Comparison of ENCODE assay signal across 8 cellular contexts in genomic region chr2:232292395-232293154, GRCh38.
DNase-seq lines count a peak whose midpoint lies in the region; ATAC-seq and TF ChIP-seq lines count a peak whose summit lies in the region.

No MANE protein-coding gene starts in this region.

- H3K4me3 ChIP-seq in fibroblast of pulmonary artery (replicated peaks; ENCODE audit: low read depth, low read length) (no peak overlapping the region), osteoblast (ENCODE audit: insufficient read depth, low read length) (no peak overlapping the region), prostate gland (no peak overlapping the region)

- no peak overlapping the region for H3K27ac ChIP-seq in osteoblast (ENCODE audit: low read depth, low read length)
- no peak overlapping the region for H3K27ac ChIP-seq in prostate gland

- TF ChIP-seq CTCF in fibroblast of pulmonary artery (IDR thresholded peaks at IDR 0.05; ENCODE audit: low read length, missing control alignments) = peak; percentile 89
- peak; percentile 85 for TF ChIP-seq CTCF in osteoblast (IDR thresholded peaks at IDR 0.05; ENCODE audit: extremely low read depth, low read depth, low read length)
- peak in 2 of 4 experiments; percentile 17 to 44 for TF ChIP-seq CTCF in prostate gland (IDR thresholded peaks at IDR 0.05)

- H3K27me3 ChIP-seq in osteoblast (ENCODE audit: insufficient read depth, low read length) (no peaks in the 10 kb centered on the region), prostate gland (replicated peaks; ENCODE audit: insufficient read depth) (no peaks in the 10 kb centered on the region)

- intact Hi-C loops in prostate gland (cut with DNase I) = no loop called here

- H3K4me1 ChIP-seq in osteoblast (ENCODE audit: insufficient read depth, low read length) = no peaks in the 10 kb centered on the region
- H3K4me1 ChIP-seq in prostate gland (replicated peaks) = no peaks in the 10 kb centered on the region

- H3K36me3 ChIP-seq in osteoblast (ENCODE audit: insufficient read depth, low read length) = no peaks in the 10 kb centered on the region
- no peaks in the 10 kb centered on the region for H3K36me3 ChIP-seq in prostate gland

- DNase-seq in CD1c-positive myeloid dendritic cell (ENCODE audit: extremely low spot score) = peak; percentile 54
- peak; percentile 6 for DNase-seq in NCI-H524 treated with DMSO at 0.1 percent for 48 hours (lab: John Stamatoyannopoulos, UW)
- peak; percentile 77 for DNase-seq in activated CD8-positive, alpha-beta memory T cell treated with anti-CD3 and anti-CD28 coated beads for 24 hours
- peak; percentile 71 for DNase-seq in fibroblast of pulmonary artery (ENCODE audit: low read depth)
- DNase-seq in osteoblast (ENCODE audit: insufficient read length, low spot score, missing footprints) = peak; percentile 72
- DNase-seq in prostate gland (ENCODE audit: low spot score) = no peak

- TF ChIP-seq POLR2A in prostate gland (IDR thresholded peaks at IDR 0.05) = no peak

- H3K79me2 ChIP-seq in osteoblast (ENCODE audit: insufficient read depth, low read length) = no peaks in the 10 kb centered on the region

- H3K9me3 ChIP-seq in osteoblast (ENCODE audit: low read depth, low read length) (no peaks in the 10 kb centered on the region), prostate gland (no peaks in the 10 kb centered on the region)

- peaks cover 22% of the 10 kb centered on the region for H4K20me1 ChIP-seq in osteoblast (ENCODE audit: insufficient read depth, low read length)

- ATAC-seq in GM19467 (IDR thresholded peaks at IDR 0.05; ENCODE audit: unreplicated experiment) (peak; percentile 59), GM18511 (IDR thresholded peaks at IDR 0.05; ENCODE audit: unreplicated experiment) (no peak)

- WGBS in prostate gland = 80% methylated on average over 9 of the region's 9 CpGs

- no peak overlapping the region for H3K4me2 ChIP-seq in osteoblast (ENCODE audit: insufficient read depth, low read length)

- H2AFZ ChIP-seq in osteoblast (ENCODE audit: low read length) = no peak overlapping the region
